Comparison of ENCODE assay signal across 24 cellular contexts in the genomic region with DNA sequence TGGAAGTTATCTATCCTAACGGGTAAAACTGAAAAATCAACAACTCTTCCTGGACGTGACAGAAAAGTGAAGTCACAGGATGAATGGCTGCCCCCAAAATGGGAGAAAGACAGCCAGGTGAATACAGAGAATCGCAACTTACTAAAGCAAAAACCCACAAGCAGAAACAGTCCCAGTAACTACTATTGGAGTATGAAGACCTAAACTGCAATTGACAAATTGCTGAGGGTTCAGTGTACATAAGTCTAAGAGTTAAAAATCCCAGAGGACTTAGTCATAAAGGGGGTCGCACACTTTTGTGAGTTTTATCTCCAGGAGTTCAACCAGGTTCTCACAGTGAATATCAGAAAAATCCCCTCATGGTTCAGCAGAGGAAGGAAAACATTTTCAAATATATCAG. TPM values are rescaled to one million over a fixed set of nuclear protein-coding genes. Genes with fewer than 3 reads are reported as not detected.
DNase-seq lines count a peak whose midpoint lies in the region; ATAC-seq and TF ChIP-seq lines count a peak whose summit lies in the region.
"Had no signal": no experiment of that assay in that cellular context is flagged by ENCODE, and none has a peak within 500 bp of the region (broad histone marks: within the 10 kb centered on the region; RNA-seq: fewer than 3 reads in every experiment).

No MANE protein-coding gene starts in this region.

- DNase-seq in GM20000 (ENCODE audit: low spot score) (peak; percentile 4), T-helper 17 cell (no peak), iris pigment epithelial cell (ENCODE audit: low read depth) (peak; percentile 15), thoracic aorta (ENCODE audit: low spot score) (no peak), MCF 10A (ENCODE audit: unreplicated experiment) (no peak), Kasumi-1 (lab: John Stamatoyannopoulos, UW) (no peak), T-helper 9 cell (no peak)
- DNase-seq: activated CD4-positive, alpha-beta T cell treated with anti-CD3 and anti-CD28 coated beads for 4 hours; activated naive CD8-positive, alpha-beta T cell treated with anti-CD3 and anti-CD28 coated beads for 36 hours; dermis blood vessel endothelial cell; DND-41; hypothalamus; islet precursor cell; NCI-H146; NCI-H524 treated with DMSO at 0.1 percent for 48 hours; nephron progenitor cell; stimulated activated CD4-positive, alpha-beta T cell treated with anti-CD3 and anti-CD28 coated beads, Interleukin-2, amount 100 ng/mL, for 48 hours; SW 1271; transverse colon had no signal

- H3K27ac ChIP-seq in thoracic aorta, result peak overlapping the region; percentile 78 to 83
- H3K27ac ChIP-seq: breast epithelium, RWPE1, skin epidermis had no signal

- no peaks in the 10 kb centered on the region for H3K36me3 ChIP-seq in thoracic aorta
- H3K36me3 ChIP-seq: breast epithelium, transverse colon had no signal

- CTCF ChIA-PET in MCF 10A (lab: Yijun Ruan, JAX), result interaction anchor here (1.0 kb wide), 1 partner anchor 12 kb away, joined by 3 read pairs; no protein-coding TSS in a partner anchor

- POLR2A ChIA-PET in MCF 10A (lab: Yijun Ruan, JAX), result no interaction called here

- H3K27me3 Mint-ChIP-seq in T-helper 17 cell (no peaks in the 10 kb centered on the region), MCF 10A (ENCODE audit: insufficient read depth, unreplicated experiment) (no peaks in the 10 kb centered on the region)
- H3K27me3 Mint-ChIP-seq: activated naive CD8-positive, alpha-beta T cell treated with anti-CD3 and anti-CD28 coated beads for 36 hours; stimulated activated naive CD8-positive, alpha-beta T cell treated with anti-CD3 and anti-CD28 coated beads, Interleukin-15, Interleukin-2, amounts not matched to agents 100 ng/mL and 50 ng/mL, for 24 hours had no signal

- H3K9me3 ChIP-seq in T-helper 17 cell (ENCODE audit: control insufficient read depth, low read length, poor library complexity, severe bottlenecking), result no peaks in the 10 kb centered on the region
- H3K9me3 ChIP-seq in thoracic aorta, result peaks cover 3% of the 10 kb centered on the region
- H3K9me3 ChIP-seq: breast epithelium, transverse colon had no signal

- ATAC-seq in T-helper 17 cell, result no peak
- ATAC-seq in thoracic aorta (ENCODE audit: insufficient number of reproducible peaks, low FRiP score, low read depth), result no peak

- H3K27me3 ChIP-seq in thoracic aorta (replicated peaks; ENCODE audit: insufficient read depth), result no peaks in the 10 kb centered on the region
- H3K27me3 ChIP-seq: breast epithelium, transverse colon had no signal

- H3K9me3 Mint-ChIP-seq in MCF 10A (ENCODE audit: unreplicated experiment), result peaks cover 8% of the 10 kb centered on the region
- H3K9me3 Mint-ChIP-seq: activated naive CD8-positive, alpha-beta T cell treated with anti-CD3 and anti-CD28 coated beads for 36 hours; activated T-helper 1 cell treated with anti-CD3 and anti-CD28 coated beads, Interleukin-12 subunit alpha, Interleukin-12 subunit beta, Interleukin-2, Interleukin-4 antibody, amounts not matched to agents 30 ng/mL and 10 ng/mL and 1 ng/mL, durations not matched to agents 14 hours and 24 hours and 36 hours; stimulated activated naive CD8-positive, alpha-beta T cell treated with anti-CD3 and anti-CD28 coated beads, Interleukin-15, Interleukin-2, amounts not matched to agents 100 ng/mL and 50 ng/mL, for 24 hours had no signal

- H3K27ac Mint-ChIP-seq in T-helper 17 cell (peak overlapping the region; percentile 86), MCF 10A (ENCODE audit: low read depth, unreplicated experiment) (no peak overlapping the region)
- H3K27ac Mint-ChIP-seq: activated naive CD8-positive, alpha-beta T cell treated with anti-CD3 and anti-CD28 coated beads for 36 hours; activated T-helper 1 cell treated with anti-CD3 and anti-CD28 coated beads, Interleukin-12 subunit alpha, Interleukin-12 subunit beta, Interleukin-2, Interleukin-4 antibody, amounts not matched to agents 30 ng/mL and 10 ng/mL and 1 ng/mL, durations not matched to agents 14 hours and 24 hours and 36 hours; nephron progenitor cell; stimulated activated naive CD8-positive, alpha-beta T cell treated with anti-CD3 and anti-CD28 coated beads, Interleukin-15, Interleukin-2, amounts not matched to agents 100 ng/mL and 50 ng/mL, for 24 hours had no signal

- intact Hi-C loops in MCF 10A (cut with micrococcal nuclease), result no loop called here

- H3K36me3 Mint-ChIP-seq in T-helper 17 cell (ENCODE audit: low read depth) (peaks cover 4% of the 10 kb centered on the region), MCF 10A (ENCODE audit: insufficient read depth, unreplicated experiment) (no peaks in the 10 kb centered on the region)

- H3K4me3 ChIP-seq in thoracic aorta, result peak overlapping the region; percentile 17
- H3K4me3 ChIP-seq: breast epithelium, skin epidermis, transverse colon had no signal

- H3K4me3 Mint-ChIP-seq in T-helper 17 cell (no peak overlapping the region), MCF 10A (ENCODE audit: unreplicated experiment) (no peak overlapping the region)
- H3K4me3 Mint-ChIP-seq: activated naive CD8-positive, alpha-beta T cell treated with anti-CD3 and anti-CD28 coated beads for 36 hours; activated T-helper 1 cell treated with anti-CD3 and anti-CD28 coated beads, Interleukin-12 subunit alpha, Interleukin-12 subunit beta, Interleukin-2, Interleukin-4 antibody, amounts not matched to agents 30 ng/mL and 10 ng/mL and 1 ng/mL, durations not matched to agents 14 hours and 24 hours and 36 hours; nephron progenitor cell; stimulated activated naive CD8-positive, alpha-beta T cell treated with anti-CD3 and anti-CD28 coated beads, Interleukin-15, Interleukin-2, amounts not matched to agents 100 ng/mL and 50 ng/mL, for 24 hours had no signal

- TF ChIP-seq CTCF in GM20000 (IDR thresholded peaks at IDR 0.05; ENCODE audit: extremely low read depth, missing control alignments) (no peak), thoracic aorta (IDR thresholded peaks at IDR 0.05) (no peak), MCF 10A (IDR thresholded peaks at IDR 0.05; ENCODE audit: unreplicated experiment) (no peak)

- peaks cover 36% of the 10 kb centered on the region for H3K4me1 Mint-ChIP-seq in T-helper 17 cell
- no peaks in the 10 kb centered on the region for H3K4me1 Mint-ChIP-seq in MCF 10A (ENCODE audit: insufficient read depth, unreplicated experiment)
- H3K4me1 Mint-ChIP-seq: nephron progenitor cell had no signal

- peaks cover 23 to 44% of the 10 kb centered on the region in 2 donors for H3K4me1 ChIP-seq in thoracic aorta (ENCODE audit: control insufficient read depth in 1 of 2, low read depth in 2 of 2)
- H3K4me1 ChIP-seq: breast epithelium had no signal

- BruUV-seq in MCF 10A (replicated peaks; lab: Mats Ljungman, UMichigan), result no TSS peak

RNA-seq across cellular contexts. Expression of a gene that starts 56.8 kb away (rescaled TPM):
- total RNA-seq in T-helper 17 cell (under 1 TPM; 0.45 to 0.47 TPM), thoracic aorta (under 1 TPM; 0.21 to 0.81 TPM), MCF 10A (2022) (0.26 and 0.37 TPM in 2 replicates)

Comparison
In these comparisons a context has a peak if more than half of its experiments do, and no peak if none do; other contexts are left out.
1. DNase-seq: peak in GM20000 (single experiment) and iris pigment epithelial cell (single experiment); none in T-helper 17 cell (0 of 3), thoracic aorta (single experiment), MCF 10A (single experiment), Kasumi-1 (0 of 2) and T-helper 9 cell (single experiment).